ENCODE assay signal across 16 cellular contexts in the genomic region with DNA sequence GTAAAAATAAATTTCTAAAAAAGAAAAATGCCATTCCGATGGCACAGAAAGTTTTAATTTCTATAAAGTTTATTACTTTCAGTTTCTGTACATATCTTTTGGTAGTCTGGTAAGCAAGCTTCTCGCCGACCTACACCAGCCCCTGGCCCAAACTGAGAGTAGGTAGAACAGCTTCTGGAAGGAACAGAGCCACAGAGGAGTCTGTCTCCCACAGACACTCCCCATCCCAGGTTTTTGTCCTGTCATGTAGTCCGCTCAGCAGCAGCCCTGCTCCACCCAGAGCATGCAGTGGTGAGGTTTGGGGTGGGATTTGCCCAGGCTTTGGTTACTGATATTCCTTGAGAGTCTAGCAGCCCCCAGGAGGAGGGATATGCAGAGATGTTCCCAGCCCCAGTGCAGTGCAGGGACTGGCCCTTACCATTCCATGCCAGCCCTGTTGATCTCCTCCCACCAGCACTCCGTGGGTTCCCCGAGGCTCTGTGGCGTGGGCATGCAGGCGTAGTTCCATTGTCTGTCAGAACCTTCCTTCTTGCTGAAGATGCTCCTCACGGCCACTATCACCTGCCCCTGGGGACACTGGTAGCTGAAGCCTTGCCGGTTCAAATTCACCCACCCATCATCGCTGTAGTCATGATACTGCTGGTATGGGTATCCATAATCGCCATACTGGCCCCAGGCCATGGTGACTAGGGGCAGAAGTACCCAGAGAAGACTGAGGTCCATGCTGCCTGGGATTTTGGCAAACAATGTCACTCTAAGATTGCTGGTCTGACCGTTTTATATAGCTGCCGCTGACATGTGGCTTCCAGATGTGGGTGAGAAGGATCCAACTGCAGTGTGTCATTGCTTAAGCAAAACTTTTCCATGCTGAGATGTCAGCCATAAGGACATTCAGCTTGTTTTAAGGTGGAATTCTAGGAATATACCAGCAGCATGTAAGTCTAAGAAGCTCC. TPM values are rescaled to one million over a fixed set of nuclear protein-coding genes. Genes with fewer than 3 reads are reported as not detected.
A peak's percentile ranks its signal among the peaks of the same experiment; 100 is the strongest.
DNase-seq lines count a peak whose midpoint lies in the region; ATAC-seq, FAIRE-seq and TF ChIP-seq lines count a peak whose summit lies in the region.
"Had no signal": no experiment of that assay in that cellular context is flagged by ENCODE, and none has a peak within 500 bp of the region (broad histone marks: within the 10 kb centered on the region; RNA-seq: fewer than 3 reads in every experiment).

TSS of gene DPT (minus strand) at position 755 of the 953 bp plus-strand sequence. CDS start at position 723, 32 bp downstream.

- H3K36me3 Mint-ChIP-seq in activated naive CD8-positive, alpha-beta T cell treated with anti-CD3 and anti-CD28 coated beads, Interleukin-2, amount 50 U/mL, for 24 hours (ENCODE audit: low read depth) = no peaks in the 10 kb centered on the region
- H3K36me3 Mint-ChIP-seq: activated naive CD8-positive, alpha-beta T cell had no signal

- H3K27ac Mint-ChIP-seq in activated naive CD8-positive, alpha-beta T cell treated with anti-CD3 and anti-CD28 coated beads, Interleukin-2, amount 50 U/mL, for 24 hours = no peak within 1 kb of the TSS
- H3K27ac Mint-ChIP-seq: activated naive CD8-positive, alpha-beta T cell; CD4-positive, alpha-beta T cell had no signal

- H3K9ac ChIP-seq in stomach smooth muscle (ENCODE audit: low read length in 2 of 2) (peak within 1 kb of the TSS; percentile 35 to 47), kidney (ENCODE audit: low read length in 2 of 2) (no peak within 1 kb of the TSS)
- H3K9ac ChIP-seq: KMS-11 had no signal

- peak within 1 kb of the TSS in 1 of 2 donors; percentile 66 for H3K27ac ChIP-seq in coronary artery
- H3K27ac ChIP-seq in stomach smooth muscle (ENCODE audit: low read length) = peak within 1 kb of the TSS; percentile 37
- peak within 1 kb of the TSS in 1 of 2 donors; percentile 46 for H3K27ac ChIP-seq in testis
- no peak within 1 kb of the TSS for H3K27ac ChIP-seq in kidney (ENCODE audit: low read depth in 2 of 2, low read length in 2 of 2)
- H3K27ac ChIP-seq: KMS-11 had no signal

- intact Hi-C loops in lower leg skin (cut with DNase I; ENCODE audit: low total_unique reads) (no loop called here), testis (cut with DNase I; ENCODE audit: low total_unique reads) (no loop called here), kidney (cut with DNase I) (no loop called here)

- H3K4me1 Mint-ChIP-seq in activated naive CD8-positive, alpha-beta T cell treated with anti-CD3 and anti-CD28 coated beads, Interleukin-2, amount 50 U/mL, for 24 hours = no peaks in the 10 kb centered on the region
- H3K4me1 Mint-ChIP-seq: stimulated activated naive CD8-positive, alpha-beta T cell treated with anti-CD3 and anti-CD28 coated beads, Interleukin-15, amount 100 ng/mL, for 72 hours had no signal

- no peaks in the 10 kb centered on the region for H3K9me3 Mint-ChIP-seq in activated naive CD8-positive, alpha-beta T cell treated with anti-CD3 and anti-CD28 coated beads, Interleukin-2, amount 50 U/mL, for 24 hours
- H3K9me3 Mint-ChIP-seq: CD4-positive, alpha-beta T cell; neural crest cell; stimulated activated naive CD8-positive, alpha-beta T cell treated with anti-CD3 and anti-CD28 coated beads, Interleukin-15, amount 100 ng/mL, for 72 hours had no signal

- no peak for TF ChIP-seq CTCF in coronary artery (IDR thresholded peaks at IDR 0.05)
- TF ChIP-seq CTCF in lower leg skin (IDR thresholded peaks at IDR 0.05) = no peak
- TF ChIP-seq CTCF in testis (IDR thresholded peaks at IDR 0.05) = no peak
- no peak for TF ChIP-seq CTCF in kidney (IDR thresholded peaks at IDR 0.05; ENCODE audit: borderline replicate concordance, extremely low read depth, insufficient read depth)

- DNase-seq in GM04503 (ENCODE audit: low read depth) (peak; percentile 66), coronary artery (ENCODE audit: low spot score) (no peak), lower leg skin (ENCODE audit: low spot score in 2 of 2) (peak; percentile 67 to 89), testis (no peak), kidney (no peak), NCI-H345 (lab: John Stamatoyannopoulos, UW) (no peak)
- no peak for DNase-seq in activated naive CD8-positive, alpha-beta T cell treated with anti-CD3 and anti-CD28 coated beads, Interleukin-2, amount 50 U/mL, for 24 hours
- DNase-seq: CD4-positive, alpha-beta T cell; stimulated activated CD4-positive, alpha-beta T cell treated with anti-CD3 and anti-CD28 coated beads, Interleukin-1b, Interleukin-23, amount 100 ng/mL, for 48 hours; stimulated activated naive CD8-positive, alpha-beta T cell treated with anti-CD3 and anti-CD28 coated beads, Interleukin-15, amount 100 ng/mL, for 72 hours had no signal

- H3K27me3 Mint-ChIP-seq in activated naive CD8-positive, alpha-beta T cell treated with anti-CD3 and anti-CD28 coated beads, Interleukin-2, amount 50 U/mL, for 24 hours = peaks cover 3% of the 10 kb centered on the region
- H3K27me3 Mint-ChIP-seq: activated naive CD8-positive, alpha-beta T cell; CD4-positive, alpha-beta T cell; stimulated activated naive CD8-positive, alpha-beta T cell treated with anti-CD3 and anti-CD28 coated beads, Interleukin-15, amount 100 ng/mL, for 72 hours had no signal

- ATAC-seq in activated naive CD8-positive, alpha-beta T cell treated with anti-CD3 and anti-CD28 coated beads, Interleukin-2, amount 50 U/mL, for 24 hours = no peak
- ATAC-seq: stimulated activated naive CD8-positive, alpha-beta T cell treated with anti-CD3 and anti-CD28 coated beads, Interleukin-15, amount 100 ng/mL, for 72 hours had no signal

- H3K9me3 ChIP-seq in stomach smooth muscle (ENCODE audit: control insufficient read depth in 2 of 2, low read length in 2 of 2) (no peaks in the 10 kb centered on the region), testis (no peaks in the 10 kb centered on the region), kidney (ENCODE audit: control insufficient read depth in 1 of 2, low read length in 2 of 2) (no peaks in the 10 kb centered on the region)

- no peaks in the 10 kb centered on the region for H3K4me1 ChIP-seq in stomach smooth muscle (ENCODE audit: control insufficient read depth, insufficient read depth, low read length)
- no peaks in the 10 kb centered on the region for H3K4me1 ChIP-seq in testis
- no peaks in the 10 kb centered on the region for H3K4me1 ChIP-seq in kidney (ENCODE audit: control insufficient read depth in 1 of 2, insufficient read depth in 1 of 2, low read depth in 1 of 2, low read length in 2 of 2)

- H3K4me3 ChIP-seq in coronary artery = peak within 1 kb of the TSS; percentile 61
- H3K4me3 ChIP-seq in lower leg skin (ENCODE audit: low read depth, poor library complexity, severe bottlenecking) = no peak within 1 kb of the TSS
- H3K4me3 ChIP-seq in stomach smooth muscle (ENCODE audit: low read length in 2 of 2) = peak within 1 kb of the TSS; percentile 61 to 70
- no peak within 1 kb of the TSS for H3K4me3 ChIP-seq in testis
- no peak within 1 kb of the TSS for H3K4me3 ChIP-seq in kidney (ENCODE audit: low read length in 2 of 2)

- no peak within 1 kb of the TSS for H3K4me3 Mint-ChIP-seq in activated naive CD8-positive, alpha-beta T cell treated with anti-CD3 and anti-CD28 coated beads, Interleukin-2, amount 50 U/mL, for 24 hours
- H3K4me3 Mint-ChIP-seq: activated naive CD8-positive, alpha-beta T cell; CD4-positive, alpha-beta T cell; neural crest cell; stimulated activated naive CD8-positive, alpha-beta T cell treated with anti-CD3 and anti-CD28 coated beads, Interleukin-15, amount 100 ng/mL, for 72 hours had no signal

- WGBS in lower leg skin, 2 donors = 50 to 63% methylated on average over 14 of the region's 14 CpGs
- WGBS in testis, 2 donors = 45 to 64% methylated on average over 7 to 14 of the region's 14 CpGs

- no peak for FAIRE-seq in kidney (lab: Jason Lieb, UNC)

- H3K27me3 ChIP-seq in stomach smooth muscle (ENCODE audit: control insufficient read depth in 1 of 2, insufficient read depth in 2 of 2, low read length in 2 of 2) (no peaks in the 10 kb centered on the region), testis (no peaks in the 10 kb centered on the region)

- H3K36me3 ChIP-seq in stomach smooth muscle (ENCODE audit: control insufficient read depth in 2 of 2, insufficient read depth in 2 of 2, low read length in 2 of 2) = no peaks in the 10 kb centered on the region
- no peaks in the 10 kb centered on the region for H3K36me3 ChIP-seq in testis (ENCODE audit: low read depth, missing control alignments)
- H3K36me3 ChIP-seq in kidney (ENCODE audit: control insufficient read depth in 1 of 2, insufficient read depth in 2 of 2, low read length in 2 of 2) = no peaks in the 10 kb centered on the region

- TF ChIP-seq POLR2A in lower leg skin (IDR thresholded peaks at IDR 0.05) (no peak), testis (IDR thresholded peaks at IDR 0.05) (no peak)

RNA-seq across cellular contexts. Expression of gene DPT, which starts in this region (rescaled TPM):
- total RNA-seq in lower leg skin (10 to 100 TPM in 2 of 4 donors, 1 to 10 TPM in 2; 6.1 to 32.9 (median 19.1) TPM), testis (1 to 10 TPM; 6.9 to 8.2 TPM), kidney (2.6 TPM)
- polyA plus RNA-seq in testis (ENCODE audit: insufficient read depth, low read depth, low replicate concordance) (78.7 TPM), kidney (ENCODE audit: insufficient read depth, low read depth, low replicate concordance) (4.8 TPM)
- total RNA-seq: CD4-positive, alpha-beta T cell; dermis microvascular lymphatic vessel endothelial cell; neural crest cell; OCI-LY7 had no signal

Comparison
In these comparisons a context has a peak if more than half of its experiments do, and no peak if none do; other contexts are left out.
1. RNA of gene DPT (polyA plus RNA-seq): 78.7 TPM in testis (single experiment); 4.8 TPM in kidney (single experiment); every median in the first group is over 10 times any median in the second.
2. DNase-seq: peak in GM04503 (single experiment) and lower leg skin (2 of 2); none in coronary artery (single experiment), testis (single experiment), activated naive CD8-positive, alpha-beta T cell treated with anti-CD3 and anti-CD28 coated beads, Interleukin-2, amount 50 U/mL, for 24 hours (single experiment), kidney (single experiment) and NCI-H345 (single experiment).
3. H3K4me3 ChIP-seq: peak in coronary artery (single experiment) and stomach smooth muscle (2 of 2); none in lower leg skin (single experiment), testis (0 of 2) and kidney (0 of 2).
4. H3K9ac ChIP-seq: peak in stomach smooth muscle (2 of 2); none in kidney (0 of 2).